In genomic region chr12:57138526-57139272, GRCh38 we compare ENCODE assay signal across 1 cellular context.
TF ChIP-seq lines count a peak whose summit lies in the region.

No MANE protein-coding gene starts in this region.

TF ChIP-seq in HepG2, 621 proteins besides CTCF, POLR2A, EP300 and RAD21 (continued from another document and continues in another):
- TF ChIP-seq HNF1A (IDR thresholded peaks at IDR 0.05; ENCODE audit: low read depth) (no peak), HNF1A (CRISPR knock-in tag; IDR thresholded peaks at IDR 0.05; ENCODE audit: borderline replicate concordance) (no peak), BATF2 (CRISPR knock-in tag; IDR thresholded peaks at IDR 0.05) (no peak), EHMT2 (IDR thresholded peaks at IDR 0.05; ENCODE audit: borderline replicate concordance, low read depth, low read length) (no peak), MAFG (CRISPR knock-in tag; IDR thresholded peaks at IDR 0.05) (no peak), MAFF (IDR thresholded peaks at IDR 0.05; ENCODE audit: low read depth, low read length) (peak; percentile 24; the same call in 1 of the 2 replicates), SSRP1 (CRISPR knock-in tag; IDR thresholded peaks at IDR 0.05) (no peak), TBX3 (IDR thresholded peaks at IDR 0.05; ENCODE audit: borderline replicate concordance) (peak; percentile 44; the same call in 1 of the 2 replicates), MED13 (CRISPR knock-in tag; IDR thresholded peaks at IDR 0.05) (no peak), BORCS8-MEF2B (CRISPR knock-in tag; IDR thresholded peaks at IDR 0.05) (no peak), MTA3 (CRISPR knock-in tag; IDR thresholded peaks at IDR 0.05) (no peak), PCBP2 (optimal IDR thresholded peaks at IDR 0.05; ENCODE audit: low read depth, low read length, poor library complexity, severe bottlenecking) (no peak), TARDBP (CRISPR knock-in tag; IDR thresholded peaks at IDR 0.05) (peak; percentile 31; the same call in 1 of the 2 replicates), RARA (CRISPR knock-in tag; IDR thresholded peaks at IDR 0.05) (peak; percentile 84), THAP7 (CRISPR knock-in tag; IDR thresholded peaks at IDR 0.05) (no peak), HBP1 (CRISPR knock-in tag; IDR thresholded peaks at IDR 0.05; ENCODE audit: low read depth) (0 out of 2 replicates have a peak, but pooled peaks have one; percentile 52), GMEB2 (CRISPR knock-in tag; IDR thresholded peaks at IDR 0.05; ENCODE audit: low read depth) (no peak), AGO2 (optimal IDR thresholded peaks at IDR 0.05; ENCODE audit: low read depth, low read length) (no peak), THAP9 (CRISPR knock-in tag; IDR thresholded peaks at IDR 0.05; ENCODE audit: borderline replicate concordance) (no peak; the same call in 1 of the 2 replicates), ZFX (CRISPR knock-in tag; IDR thresholded peaks at IDR 0.05; ENCODE audit: low read depth) (peak; percentile 10; the same call in 1 of the 2 replicates), GTF3A (CRISPR knock-in tag; conservative IDR thresholded peaks at IDR 0.05) (no peak), FOXO1 (CRISPR knock-in tag; IDR thresholded peaks at IDR 0.05) (no peak), ATRX (CRISPR knock-in tag; IDR thresholded peaks at IDR 0.05; ENCODE audit: borderline replicate concordance) (no peak), TCF7L2 (IDR thresholded peaks at IDR 0.05; ENCODE audit: low read depth, low read length) (peak; percentile 40; the same call in 1 of the 2 replicates), ZNF761 (CRISPR knock-in tag; conservative IDR thresholded peaks at IDR 0.05) (no peak), HNRNPL (IDR thresholded peaks at IDR 0.05; ENCODE audit: low read depth, low read length) (peak; percentile 72; the same call in 1 of the 2 replicates), ZBTB21 (CRISPR knock-in tag; IDR thresholded peaks at IDR 0.05) (no peak), ZNF501 (CRISPR knock-in tag; IDR thresholded peaks at IDR 0.05) (no peak), ZNF687 (CRISPR knock-in tag; IDR thresholded peaks at IDR 0.05) (peak; percentile 76), KDM3A (CRISPR knock-in tag; IDR thresholded peaks at IDR 0.05; ENCODE audit: low read depth) (no peak)
- TF ChIP-seq, protein P1, sequence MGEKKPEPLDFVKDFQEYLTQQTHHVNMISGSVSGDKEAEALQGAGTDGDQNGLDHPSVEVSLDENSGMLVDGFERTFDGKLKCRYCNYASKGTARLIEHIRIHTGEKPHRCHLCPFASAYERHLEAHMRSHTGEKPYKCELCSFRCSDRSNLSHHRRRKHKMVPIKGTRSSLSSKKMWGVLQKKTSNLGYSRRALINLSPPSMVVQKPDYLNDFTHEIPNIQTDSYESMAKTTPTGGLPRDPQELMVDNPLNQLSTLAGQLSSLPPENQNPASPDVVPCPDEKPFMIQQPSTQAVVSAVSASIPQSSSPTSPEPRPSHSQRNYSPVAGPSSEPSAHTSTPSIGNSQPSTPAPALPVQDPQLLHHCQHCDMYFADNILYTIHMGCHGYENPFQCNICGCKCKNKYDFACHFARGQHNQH (CRISPR knock-in tag; IDR thresholded peaks at IDR 0.05) = no peak; the same call in 1 of the 2 replicates
- TF ChIP-seq, protein P2, sequence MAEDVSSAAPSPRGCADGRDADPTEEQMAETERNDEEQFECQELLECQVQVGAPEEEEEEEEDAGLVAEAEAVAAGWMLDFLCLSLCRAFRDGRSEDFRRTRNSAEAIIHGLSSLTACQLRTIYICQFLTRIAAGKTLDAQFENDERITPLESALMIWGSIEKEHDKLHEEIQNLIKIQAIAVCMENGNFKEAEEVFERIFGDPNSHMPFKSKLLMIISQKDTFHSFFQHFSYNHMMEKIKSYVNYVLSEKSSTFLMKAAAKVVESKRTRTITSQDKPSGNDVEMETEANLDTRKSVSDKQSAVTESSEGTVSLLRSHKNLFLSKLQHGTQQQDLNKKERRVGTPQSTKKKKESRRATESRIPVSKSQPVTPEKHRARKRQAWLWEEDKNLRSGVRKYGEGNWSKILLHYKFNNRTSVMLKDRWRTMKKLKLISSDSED (CRISPR knock-in tag; IDR thresholded peaks at IDR 0.05) = no peak
- TF ChIP-seq, protein P3, sequence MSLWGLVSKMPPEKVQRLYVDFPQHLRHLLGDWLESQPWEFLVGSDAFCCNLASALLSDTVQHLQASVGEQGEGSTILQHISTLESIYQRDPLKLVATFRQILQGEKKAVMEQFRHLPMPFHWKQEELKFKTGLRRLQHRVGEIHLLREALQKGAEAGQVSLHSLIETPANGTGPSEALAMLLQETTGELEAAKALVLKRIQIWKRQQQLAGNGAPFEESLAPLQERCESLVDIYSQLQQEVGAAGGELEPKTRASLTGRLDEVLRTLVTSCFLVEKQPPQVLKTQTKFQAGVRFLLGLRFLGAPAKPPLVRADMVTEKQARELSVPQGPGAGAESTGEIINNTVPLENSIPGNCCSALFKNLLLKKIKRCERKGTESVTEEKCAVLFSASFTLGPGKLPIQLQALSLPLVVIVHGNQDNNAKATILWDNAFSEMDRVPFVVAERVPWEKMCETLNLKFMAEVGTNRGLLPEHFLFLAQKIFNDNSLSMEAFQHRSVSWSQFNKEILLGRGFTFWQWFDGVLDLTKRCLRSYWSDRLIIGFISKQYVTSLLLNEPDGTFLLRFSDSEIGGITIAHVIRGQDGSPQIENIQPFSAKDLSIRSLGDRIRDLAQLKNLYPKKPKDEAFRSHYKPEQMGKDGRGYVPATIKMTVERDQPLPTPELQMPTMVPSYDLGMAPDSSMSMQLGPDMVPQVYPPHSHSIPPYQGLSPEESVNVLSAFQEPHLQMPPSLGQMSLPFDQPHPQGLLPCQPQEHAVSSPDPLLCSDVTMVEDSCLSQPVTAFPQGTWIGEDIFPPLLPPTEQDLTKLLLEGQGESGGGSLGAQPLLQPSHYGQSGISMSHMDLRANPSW (CRISPR knock-in tag; IDR thresholded peaks at IDR 0.05; ENCODE audit: borderline replicate concordance) = no peak
